In genomic region chr6:27129917-27130316, GRCh38 we compare ENCODE assay signal across 2 cellular contexts.
TF ChIP-seq lines count a peak whose summit lies in the region.

No MANE protein-coding gene starts in this region.

TF ChIP-seq in GM23338, 12 proteins besides CTCF, POLR2A, EP300 and RAD21:
- no peak for TF ChIP-seq STAT1 (IDR thresholded peaks at IDR 0.05; ENCODE audit: unreplicated experiment)
- TF ChIP-seq POLR2AphosphoS5 (IDR thresholded peaks at IDR 0.05; ENCODE audit: low read depth) = no peak
- no peak for TF ChIP-seq CREB1 (CRISPR knock-in tag; IDR thresholded peaks at IDR 0.05; ENCODE audit: low read depth)
- no peak for TF ChIP-seq EZH2 (IDR thresholded peaks at IDR 0.05; ENCODE audit: low read depth, unreplicated experiment)
- TF ChIP-seq JUNB (IDR thresholded peaks at IDR 0.05; ENCODE audit: unreplicated experiment) = no peak
- no peak for TF ChIP-seq ZNF331 (CRISPR knock-in tag; IDR thresholded peaks at IDR 0.05; ENCODE audit: low read depth)
- no peak for TF ChIP-seq ZNF462 (CRISPR knock-in tag; IDR thresholded peaks at IDR 0.05)
- no peak for TF ChIP-seq NANOG (IDR thresholded peaks at IDR 0.05; ENCODE audit: borderline replicate concordance)
- no peak for TF ChIP-seq REST (IDR thresholded peaks at IDR 0.05; ENCODE audit: unreplicated experiment)
- no peak for TF ChIP-seq ZNF114 (CRISPR knock-in tag; IDR thresholded peaks at IDR 0.05)
- no peak for TF ChIP-seq ETS1 (IDR thresholded peaks at IDR 0.05)

TF ChIP-seq in K562, 482 proteins besides CTCF, POLR2A, EP300 and RAD21 (continued from another document and continues in another):
- no peak for TF ChIP-seq FUS (optimal IDR thresholded peaks at IDR 0.05; ENCODE audit: low read depth, low read length)
- TF ChIP-seq ELF1 (tag; IDR thresholded peaks at IDR 0.05) = 0 out of 2 replicates have a peak, but pooled peaks have one; percentile 4
- no peak for TF ChIP-seq ZC3H11A (IDR thresholded peaks at IDR 0.05; ENCODE audit: low read depth, low read length)
- TF ChIP-seq CEBPB (tag; IDR thresholded peaks at IDR 0.05) = no peak
- TF ChIP-seq MLLT1 (IDR thresholded peaks at IDR 0.05) = peak; percentile 78 to 88
- 0 out of 2 replicates have a peak, but pooled peaks have one; percentile 29 for TF ChIP-seq NR2C2 (CRISPR knock-in tag; IDR thresholded peaks at IDR 0.05)
- peak; percentile 47 for TF ChIP-seq NR2C2 (tag; IDR thresholded peaks at IDR 0.05)
- 0 out of 2 replicates have a peak, but pooled peaks have one; percentile 27 for TF ChIP-seq ZNF444 (CRISPR knock-in tag; IDR thresholded peaks at IDR 0.05)
- TF ChIP-seq MYC (IDR thresholded peaks at IDR 0.05; ENCODE audit: low read depth, low read length) = no peak
- TF ChIP-seq MYC (CRISPR knock-in tag; IDR thresholded peaks at IDR 0.05; ENCODE audit: borderline replicate concordance, low read depth) = no peak
- no peak; the same call in 1 of the 2 replicates for TF ChIP-seq CC2D1A (IDR thresholded peaks at IDR 0.05)
- TF ChIP-seq KLF13 (tag; IDR thresholded peaks at IDR 0.05; ENCODE audit: borderline replicate concordance, low read depth) = no peak
- no peak for TF ChIP-seq MEF2D (tag; conservative IDR thresholded peaks at IDR 0.05; ENCODE audit: low read depth)
- no peak for TF ChIP-seq ZNF263 (CRISPR knock-in tag; IDR thresholded peaks at IDR 0.05; ENCODE audit: borderline replicate concordance)
- no peak for TF ChIP-seq ZBTB26 (CRISPR knock-in tag; IDR thresholded peaks at IDR 0.05)
- TF ChIP-seq PHF20 (IDR thresholded peaks at IDR 0.05; ENCODE audit: partially characterized antibody) = no peak
- no peak for TF ChIP-seq HSF4 (CRISPR knock-in tag; IDR thresholded peaks at IDR 0.05; ENCODE audit: borderline replicate concordance)
- TF ChIP-seq ERF (CRISPR knock-in tag; IDR thresholded peaks at IDR 0.05) = no peak
- no peak for TF ChIP-seq CEBPG (CRISPR knock-in tag; IDR thresholded peaks at IDR 0.05)
- TF ChIP-seq CEBPG (tag; conservative IDR thresholded peaks at IDR 0.05 in 1 of 2, IDR thresholded peaks at IDR 0.05 in 1 of 2) = peak in 1 of 2 experiments; percentile 16; a peak in 3 of 4 replicates
- TF ChIP-seq NR4A1 (CRISPR knock-in tag; IDR thresholded peaks at IDR 0.05) = no peak
- TF ChIP-seq NR4A1 (tag; IDR thresholded peaks at IDR 0.05) = no peak
- peak; percentile 67 for TF ChIP-seq POLR2AphosphoS5 (IDR thresholded peaks at IDR 0.05; ENCODE audit: control insufficient read depth, insufficient read depth, low read depth, low read length)
- 0 out of 4 replicates have a peak, but pooled peaks of 1 of the 2 experiments have one; percentile 3 for TF ChIP-seq MAZ (CRISPR knock-in tag; conservative IDR thresholded peaks at IDR 0.05 in 1 of 2, IDR thresholded peaks at IDR 0.05 in 1 of 2)
- TF ChIP-seq SP1 (CRISPR knock-in tag; IDR thresholded peaks at IDR 0.05) = peak; percentile 55; the same call in 1 of the 2 replicates
- TF ChIP-seq IRF1 (CRISPR knock-in tag; IDR thresholded peaks at IDR 0.05; ENCODE audit: borderline replicate concordance) = no peak
- TF ChIP-seq HEY1 (CRISPR knock-in tag; IDR thresholded peaks at IDR 0.05; ENCODE audit: borderline replicate concordance) = no peak
- 0 out of 2 replicates have a peak, but pooled peaks have one; percentile 9 for TF ChIP-seq ZNF766 (CRISPR knock-in tag; conservative IDR thresholded peaks at IDR 0.05)
- TF ChIP-seq ZNF583 (CRISPR knock-in tag; IDR thresholded peaks at IDR 0.05) = 0 out of 2 replicates have a peak, but pooled peaks have one; percentile 37
- no peak for TF ChIP-seq MBD2 (IDR thresholded peaks at IDR 0.05; ENCODE audit: borderline replicate concordance, low read depth)
- no peak for TF ChIP-seq ZNF384 (IDR thresholded peaks at IDR 0.05; ENCODE audit: low read depth, low read length)
- peak; percentile 17; the same call in 1 of the 2 replicates for TF ChIP-seq CXXC5 (CRISPR knock-in tag; IDR thresholded peaks at IDR 0.05)
- TF ChIP-seq STAT6 (CRISPR knock-in tag; IDR thresholded peaks at IDR 0.05) = no peak
- TF ChIP-seq ZFX (CRISPR knock-in tag; IDR thresholded peaks at IDR 0.05) = 0 out of 2 replicates have a peak, but pooled peaks have one; percentile 4
- TF ChIP-seq PATZ1 (CRISPR knock-in tag; IDR thresholded peaks at IDR 0.05; ENCODE audit: borderline replicate concordance) = no peak
- TF ChIP-seq ZNF644 (tag; IDR thresholded peaks at IDR 0.05; ENCODE audit: low read depth) = peak; percentile 9; the same call in 1 of the 2 replicates
- no peak for TF ChIP-seq ZNF143 (CRISPR knock-in tag; IDR thresholded peaks at IDR 0.05)
- no peak for TF ChIP-seq SLC30A9 (CRISPR knock-in tag; IDR thresholded peaks at IDR 0.05)
- peak; percentile 42; the same call in 1 of the 2 replicates for TF ChIP-seq NKRF (IDR thresholded peaks at IDR 0.05; ENCODE audit: borderline replicate concordance)
- TF ChIP-seq RFX7 (CRISPR knock-in tag; IDR thresholded peaks at IDR 0.05) = 0 out of 2 replicates have a peak, but pooled peaks have one; percentile 21
- no peak for TF ChIP-seq RREB1 (CRISPR knock-in tag; IDR thresholded peaks at IDR 0.05)
- no peak for TF ChIP-seq KLF10 (CRISPR knock-in tag; IDR thresholded peaks at IDR 0.05)
- TF ChIP-seq HNRNPUL1 (IDR thresholded peaks at IDR 0.05; ENCODE audit: low read length) = no peak
